18 cellular contexts compared by ENCODE assay signal in genomic region chr12:128583453-128583852, GRCh38.
DNase-seq lines count a peak whose midpoint lies in the region; TF ChIP-seq lines count a peak whose summit lies in the region.
"Had no signal": no experiment of that assay in that cellular context is flagged by ENCODE, and none has a peak within 500 bp of the region (broad histone marks: within the 10 kb centered on the region; RNA-seq: fewer than 3 reads in every experiment).

No MANE protein-coding gene starts in this region.

- H3K27ac Mint-ChIP-seq in activated CD4-positive, alpha-beta T cell treated with anti-CD3 and anti-CD28 coated beads, Interleukin-2, amount 10 ng/mL, durations not matched to agents 7 days and 5 days: no peak overlapping the region
- H3K27ac Mint-ChIP-seq: CD8-positive, alpha-beta memory T cell; IgD-negative memory B cell had no signal

- WGBS in mesendoderm (ENCODE audit: extremely low coverage, insufficient coverage, low lambda C conversion rate): no CpG with 5 or more reads among the region's 9 CpGs

- H3K36me3 Mint-ChIP-seq in activated CD4-positive, alpha-beta T cell treated with anti-CD3 and anti-CD28 coated beads, Interleukin-2, amount 10 ng/mL, durations not matched to agents 7 days and 5 days (ENCODE audit: low read depth): no peaks in the 10 kb centered on the region
- H3K36me3 Mint-ChIP-seq: CD8-positive, alpha-beta memory T cell; IgD-negative memory B cell had no signal

- no peak overlapping the region for H2BK120ac ChIP-seq in mesendoderm (ENCODE audit: low read depth, low read length)

- in situ Hi-C loops in SK-MEL-5 (cut with HindIII; ENCODE audit: low pct_unique_long_range_greater_than_20kb, low sequenced_read_pairs): no loop called here

- H3K4me1 ChIP-seq in mesendoderm (ENCODE audit: control insufficient read depth, low read depth, low read length): no peaks in the 10 kb centered on the region
- H3K4me1 ChIP-seq: left lung had no signal

- H3K79me2 ChIP-seq in mesendoderm (ENCODE audit: control insufficient read depth, insufficient read depth, low read length): no peaks in the 10 kb centered on the region

- H4K8ac ChIP-seq in mesendoderm (ENCODE audit: low read depth, low read length): no peak overlapping the region

- H3K23ac ChIP-seq in mesendoderm (ENCODE audit: low read length): no peak overlapping the region

- H3K27me3 ChIP-seq in mesendoderm (ENCODE audit: insufficient read depth, low read length, poor library complexity): no peaks in the 10 kb centered on the region
- H3K27me3 ChIP-seq: cardiac muscle cell, left lung, MG63 had no signal

- no peak overlapping the region for H3K27ac ChIP-seq in mesendoderm (ENCODE audit: low read depth, low read length)
- H3K27ac ChIP-seq: cardiac muscle cell, left lung had no signal

- peak; percentile 51 for DNase-seq in D341Med (ENCODE audit: low spot score)
- DNase-seq in SK-MEL-5 (ENCODE audit: low read depth, low spot score): peak; percentile 47
- peak; percentile 76 for DNase-seq in mesendoderm
- no peak for DNase-seq in A172 (ENCODE audit: low spot score)
- no peak for DNase-seq in middle frontal gyrus (ENCODE audit: extremely low spot score, low spot score)
- no peak for DNase-seq in activated CD4-positive, alpha-beta T cell treated with anti-CD3 and anti-CD28 coated beads, Interleukin-2, amount 10 ng/mL, durations not matched to agents 7 days and 5 days
- DNase-seq in UCSD-AML1 (lab: John Stamatoyannopoulos, UW; ENCODE audit: unreplicated experiment): no peak
- DNase-seq: activated CD4-positive, alpha-beta T cell treated with anti-CD3 and anti-CD28 coated beads, Interleukin-2, amount 50 U/mL, for 48 hours; activated gamma-delta T cell treated with Interleukin-2 at 50 U/mL for 16 hours; CD8-positive, alpha-beta memory T cell; HCEC 1CT; left lung; MG63; occipital lobe; Right ventricle myocardium superior had no signal

- H3K4me3 Mint-ChIP-seq in activated CD4-positive, alpha-beta T cell treated with anti-CD3 and anti-CD28 coated beads, Interleukin-2, amount 10 ng/mL, durations not matched to agents 7 days and 5 days: no peak overlapping the region
- H3K4me3 Mint-ChIP-seq: CD8-positive, alpha-beta memory T cell; IgD-negative memory B cell had no signal

- TF ChIP-seq CTCF in GM12875 (IDR thresholded peaks at IDR 0.05; ENCODE audit: borderline replicate concordance, insufficient read depth, low read depth, low read length): 0 out of 2 replicates have a peak, but pooled peaks have one; percentile 9

- no peaks in the 10 kb centered on the region for H3K36me3 ChIP-seq in mesendoderm (ENCODE audit: control insufficient read depth, insufficient read depth, low read length)
- H3K36me3 ChIP-seq: cardiac muscle cell, left lung, MG63 had no signal

- no peaks in the 10 kb centered on the region for H3K27me3 Mint-ChIP-seq in activated CD4-positive, alpha-beta T cell treated with anti-CD3 and anti-CD28 coated beads, Interleukin-2, amount 10 ng/mL, durations not matched to agents 7 days and 5 days
- H3K27me3 Mint-ChIP-seq: IgD-negative memory B cell had no signal

- no peak overlapping the region for H4K5ac ChIP-seq in mesendoderm (ENCODE audit: low read length)

- no peak overlapping the region for H3K9ac ChIP-seq in mesendoderm (ENCODE audit: low read length)

- no peak overlapping the region for H2BK5ac ChIP-seq in mesendoderm (ENCODE audit: low read length)

- H2BK15ac ChIP-seq in mesendoderm (replicated peaks; ENCODE audit: low read depth): no peak overlapping the region

- H2AK5ac ChIP-seq in mesendoderm (ENCODE audit: low read length): no peak overlapping the region

- H3K4me2 ChIP-seq in mesendoderm (ENCODE audit: low read length): no peak overlapping the region

- no peak overlapping the region for H3K56ac ChIP-seq in mesendoderm (ENCODE audit: low read length)

- POLR2A ChIA-PET in activated CD4-positive, alpha-beta T cell treated with anti-CD3 and anti-CD28 coated beads, Interleukin-2, amount 10 ng/mL, durations not matched to agents 7 days and 5 days (lab: Charles Lee): no interaction called here

- no peak overlapping the region for H3K4ac ChIP-seq in mesendoderm (ENCODE audit: low read depth, low read length)

- H3K4me1 Mint-ChIP-seq in activated CD4-positive, alpha-beta T cell treated with anti-CD3 and anti-CD28 coated beads, Interleukin-2, amount 10 ng/mL, durations not matched to agents 7 days and 5 days: no peaks in the 10 kb centered on the region
- H3K4me1 Mint-ChIP-seq: CD8-positive, alpha-beta memory T cell; IgD-negative memory B cell had no signal

- H3K18ac ChIP-seq in mesendoderm (ENCODE audit: low read length): no peak overlapping the region

- CTCF ChIA-PET in activated CD4-positive, alpha-beta T cell treated with anti-CD3 and anti-CD28 coated beads, Interleukin-2, amount 10 ng/mL, durations not matched to agents 7 days and 5 days (lab: Charles Lee): no interaction called here

- no peaks in the 10 kb centered on the region for H3K79me1 ChIP-seq in mesendoderm (ENCODE audit: low read length)

- H3K4me3 ChIP-seq in GM12875 (ENCODE audit: low read depth, low read length) (no peak overlapping the region), mesendoderm (ENCODE audit: low read length) (no peak overlapping the region)
- H3K4me3 ChIP-seq: cardiac muscle cell, left lung, MG63 had no signal

- peaks cover 5% of the 10 kb centered on the region for H3K9me3 Mint-ChIP-seq in activated CD4-positive, alpha-beta T cell treated with anti-CD3 and anti-CD28 coated beads, Interleukin-2, amount 10 ng/mL, durations not matched to agents 7 days and 5 days
- H3K9me3 Mint-ChIP-seq: CD8-positive, alpha-beta memory T cell had no signal

Comparison
In these comparisons a context has a peak if more than half of its experiments do, and no peak if none do; other contexts are left out.
1. DNase-seq: peak in D341Med (single experiment), SK-MEL-5 (single experiment) and mesendoderm (single experiment); none in A172 (single experiment), middle frontal gyrus (single experiment), activated CD4-positive, alpha-beta T cell treated with anti-CD3 and anti-CD28 coated beads, Interleukin-2, amount 10 ng/mL, durations not matched to agents 7 days and 5 days (single experiment) and UCSD-AML1 (single experiment).